Comparison of ENCODE assay signal across 1 cellular context in genomic region chr13:20769091-20769490, GRCh38.
TF ChIP-seq lines count a peak whose summit lies in the region.

No MANE protein-coding gene starts in this region.

TF ChIP-seq in H1, 55 proteins besides CTCF, POLR2A, EP300 and RAD21:
- TF ChIP-seq BRCA1 (IDR thresholded peaks at IDR 0.05; ENCODE audit: low read depth, low read length) (no peak), YY1 (IDR thresholded peaks at IDR 0.05; ENCODE audit: low read depth, low read length) (peak; percentile 58; the same call in 1 of the 2 replicates)
TF ChIP-seq in H1: peak in this region for 1.
